In the genomic region with DNA sequence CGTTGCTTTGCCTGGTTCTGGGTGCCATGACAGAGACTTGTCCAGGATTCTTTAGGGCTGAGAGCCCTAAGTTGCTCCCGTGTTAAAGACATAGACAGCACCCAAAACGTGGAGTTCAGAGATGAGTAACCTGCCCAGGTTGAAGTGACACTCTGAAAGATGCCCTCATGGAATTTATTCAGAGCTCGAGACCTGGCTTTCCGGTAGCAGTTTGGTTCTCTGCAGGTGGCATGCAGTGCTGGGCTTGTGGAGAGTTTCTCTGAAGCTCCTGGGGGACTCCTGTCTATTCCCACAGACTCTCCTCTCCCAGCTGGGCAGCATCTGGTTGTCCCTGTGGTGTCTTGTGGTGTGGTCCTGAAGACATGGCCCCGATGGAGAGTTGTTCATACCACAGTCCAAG, we compare ENCODE assay signal across 23 cellular contexts.
"Had no signal": no experiment of that assay in that cellular context is flagged by ENCODE, and none has a peak within 500 bp of the region (broad histone marks: within the 10 kb centered on the region; RNA-seq: fewer than 3 reads in every experiment).

No MANE protein-coding gene starts in this region.

- H3K27ac Mint-ChIP-seq: mesothelial cell of epicardium; natural killer cell; nephron progenitor cell; neural progenitor cell; progenitor cell of endocrine pancreas; stimulated activated naive B cell treated with anti-CD40 and anti-IgM and Interleukin-4, amounts not matched to agents 10 μg/mL and 1 μg/mL and 100 μg/mL, for 72 hours had no signal

- H3K4me3 Mint-ChIP-seq: mesothelial cell of epicardium; naive B cell; natural killer cell; nephron progenitor cell; neural progenitor cell; stimulated activated naive B cell treated with anti-CD40 and anti-IgM and Interleukin-4, amounts not matched to agents 10 μg/mL and 1 μg/mL and 100 μg/mL, for 72 hours had no signal

- ATAC-seq: natural killer cell; right lobe of liver; stimulated activated naive B cell treated with anti-CD40 and anti-IgM and Interleukin-4, amounts not matched to agents 10 μg/mL and 1 μg/mL and 100 μg/mL, for 72 hours; stimulated activated naive CD8-positive, alpha-beta T cell treated with anti-CD3 and anti-CD28 coated beads, Interleukin-15, Interleukin-2, amounts not matched to agents 100 U/mL and 50 U/mL, for 24 hours had no signal

- H3K9ac ChIP-seq: neural progenitor cell had no signal

- H3K9me3 ChIP-seq: left ventricle myocardium inferior, ovary, right atrium auricular region, right lobe of liver, stomach, testis, thyroid gland, transverse colon, uterus had no signal

- H3K27ac ChIP-seq: left ventricle myocardium inferior, neural progenitor cell, ovary, right atrium auricular region, right lobe of liver, stomach, testis, thyroid gland, transverse colon, uterus had no signal

- H3K9me3 Mint-ChIP-seq: mesothelial cell of epicardium; naive B cell; natural killer cell; nephron progenitor cell; neural progenitor cell; stimulated activated naive B cell treated with anti-CD40 and anti-IgM and Interleukin-4, amounts not matched to agents 10 μg/mL and 1 μg/mL and 100 μg/mL, for 72 hours had no signal

- H3K36me3 ChIP-seq: left ventricle myocardium inferior, neural progenitor cell, ovary, right atrium auricular region, right lobe of liver, stomach, thyroid gland, transverse colon, uterus had no signal

- H3K36me3 Mint-ChIP-seq: mesothelial cell of epicardium; naive B cell; natural killer cell; neural progenitor cell; stimulated activated naive B cell treated with anti-CD40 and anti-IgM and Interleukin-4, amounts not matched to agents 10 μg/mL and 1 μg/mL and 100 μg/mL, for 72 hours had no signal

- H3K4me3 ChIP-seq: left ventricle myocardium inferior, lung, neural progenitor cell, ovary, right atrium auricular region, right lobe of liver, smooth muscle cell, stomach, testis, thyroid gland, transverse colon, uterus had no signal

- DNase-seq: hypothalamus; left ventricle myocardium inferior; mesendoderm; naive B cell; natural killer cell; nephron progenitor cell; stimulated activated CD4-positive, alpha-beta T cell treated with anti-CD3 and anti-CD28 coated beads, Interleukin-1b, Interleukin-23, amount 100 ng/mL, for 48 hours; stimulated activated CD4-positive, alpha-beta T cell treated with anti-CD3 and anti-CD28 coated beads, Interleukin-4, amount 100 ng/mL, for 1 hour; stimulated activated naive B cell treated with anti-CD40 and anti-IgM and Interleukin-4, amounts not matched to agents 10 μg/mL and 1 μg/mL and 100 μg/mL, for 72 hours; stimulated activated naive CD8-positive, alpha-beta T cell treated with anti-CD3 and anti-CD28 coated beads, Interleukin-15, Interleukin-2, amounts not matched to agents 100 U/mL and 50 U/mL, for 24 hours; stomach; testis; thyroid gland; transverse colon; uterus had no signal

- H3K4me1 ChIP-seq: uterus had no signal

- H3K4me1 Mint-ChIP-seq: naive B cell; natural killer cell; stimulated activated naive B cell treated with anti-CD40 and anti-IgM and Interleukin-4, amounts not matched to agents 10 μg/mL and 1 μg/mL and 100 μg/mL, for 72 hours had no signal

- H3K4me2 ChIP-seq: neural progenitor cell, smooth muscle cell had no signal

- H3K27me3 ChIP-seq: neural progenitor cell, ovary, right atrium auricular region, right lobe of liver, stomach, testis, thyroid gland, transverse colon, uterus had no signal
